ENCODE assay signal across 22 cellular contexts in genomic region chr7:45976485-45976856, GRCh38. TPM values are rescaled to one million over a fixed set of nuclear protein-coding genes. Genes with fewer than 3 reads are reported as not detected.
A peak's percentile ranks its signal among the peaks of the same experiment; 100 is the strongest.
DNase-seq lines count a peak whose midpoint lies in the region; ATAC-seq, FAIRE-seq and TF ChIP-seq lines count a peak whose summit lies in the region.
"Had no signal": no experiment of that assay in that cellular context is flagged by ENCODE, and none has a peak within 500 bp of the region (broad histone marks: within the 10 kb centered on the region; RNA-seq: fewer than 3 reads in every experiment).

No MANE protein-coding gene starts in this region.

- H3K27me3 ChIP-seq in Karpas-422 (ENCODE audit: low read length) = no peaks in the 10 kb centered on the region
- no peaks in the 10 kb centered on the region for H3K27me3 ChIP-seq in endodermal cell (ENCODE audit: control insufficient read depth, insufficient read depth, low read length, poor library complexity, severe bottlenecking)
- no peaks in the 10 kb centered on the region for H3K27me3 ChIP-seq in mammary epithelial cell (ENCODE audit: insufficient read depth, low read length)
- no peaks in the 10 kb centered on the region for H3K27me3 ChIP-seq in ascending aorta
- H3K27me3 ChIP-seq: BLaER1, Peyer's patch had no signal

- H3K9ac ChIP-seq in Karpas-422 (ENCODE audit: low read length) (no peak overlapping the region), endodermal cell (ENCODE audit: extremely low read depth, low read length, poor library complexity, severe bottlenecking) (no peak overlapping the region), mammary epithelial cell (ENCODE audit: insufficient read depth, low read length) (no peak overlapping the region), kidney (ENCODE audit: low read length in 2 of 2) (no peak overlapping the region)
- H3K9ac ChIP-seq: BLaER1, SK-N-SH had no signal

- no peak overlapping the region for H3K4me3 ChIP-seq in A549
- H3K4me3 ChIP-seq in Karpas-422 (ENCODE audit: low read length) = no peak overlapping the region
- no peak overlapping the region for H3K4me3 ChIP-seq in endodermal cell (ENCODE audit: low read length)
- H3K4me3 ChIP-seq in mammary epithelial cell (replicated peaks in 1 of 3; ENCODE audit: insufficient read depth in 1 of 3, low read depth in 2 of 3, low read length in 3 of 3) = no peak overlapping the region
- no peak overlapping the region for H3K4me3 ChIP-seq in ascending aorta
- H3K4me3 ChIP-seq in kidney (ENCODE audit: low read length in 2 of 2) = no peak overlapping the region
- H3K4me3 ChIP-seq: BLaER1, Peyer's patch had no signal

- H2AFZ ChIP-seq in Karpas-422 (ENCODE audit: low read length) = no peak overlapping the region
- H2AFZ ChIP-seq in mammary epithelial cell (ENCODE audit: low read depth, low read length) = no peak overlapping the region

- H3K36me3 ChIP-seq in Karpas-422 (ENCODE audit: insufficient read depth, low read length) (no peaks in the 10 kb centered on the region), endodermal cell (ENCODE audit: control insufficient read depth, insufficient read depth, low read length) (no peaks in the 10 kb centered on the region), mammary epithelial cell (ENCODE audit: insufficient read depth, low read length) (no peaks in the 10 kb centered on the region), ascending aorta (no peaks in the 10 kb centered on the region), kidney (ENCODE audit: control insufficient read depth in 1 of 2, insufficient read depth in 2 of 2, low read length in 2 of 2) (no peaks in the 10 kb centered on the region)
- H3K36me3 ChIP-seq: BLaER1, Peyer's patch had no signal

- POLR2A ChIA-PET in A549 (lab: Yijun Ruan, JAX) = no interaction called here

- H3K4me1 Mint-ChIP-seq in endodermal cell = peaks cover 16% of the 10 kb centered on the region
- H3K4me1 Mint-ChIP-seq in osteocyte (ENCODE audit: unreplicated experiment) = peaks cover 48% of the 10 kb centered on the region
- H3K4me1 Mint-ChIP-seq: IgD-negative memory B cell had no signal

- no TSS peak for BruUV-seq in mammary epithelial cell (replicated peaks; lab: Mats Ljungman, UMichigan)

- H3K4me1 ChIP-seq in A549 = peaks cover 70% of the 10 kb centered on the region
- no peaks in the 10 kb centered on the region for H3K4me1 ChIP-seq in Karpas-422 (ENCODE audit: low read length)
- H3K4me1 ChIP-seq in endodermal cell (ENCODE audit: control insufficient read depth, insufficient read depth, low read length) = peaks cover 9% of the 10 kb centered on the region
- H3K4me1 ChIP-seq in mammary epithelial cell (ENCODE audit: insufficient read depth, low read length) = peaks cover 25% of the 10 kb centered on the region
- H3K4me1 ChIP-seq in ascending aorta = peaks cover 10 to 26% of the 10 kb centered on the region in 2 donors
- peaks cover 8 to 10% of the 10 kb centered on the region in 2 donors for H3K4me1 ChIP-seq in kidney (ENCODE audit: control insufficient read depth in 1 of 2, insufficient read depth in 1 of 2, low read depth in 1 of 2, low read length in 2 of 2)
- H3K4me1 ChIP-seq: BLaER1 had no signal

- no peak for TF ChIP-seq CTCF in A549 (IDR thresholded peaks at IDR 0.05)
- no peak for TF ChIP-seq CTCF in endodermal cell (conservative IDR thresholded peaks at IDR 0.05)
- no peak for TF ChIP-seq CTCF in osteocyte (IDR thresholded peaks at IDR 0.05)
- TF ChIP-seq CTCF in mammary epithelial cell (conservative IDR thresholded peaks at IDR 0.05 in 1 of 2, IDR thresholded peaks at IDR 0.05 in 1 of 2; ENCODE audit: extremely low read depth in 1 of 2, insufficient read depth in 1 of 2, low read depth in 1 of 2, low read length in 2 of 2) = no peak
- no peak for TF ChIP-seq CTCF in ascending aorta (IDR thresholded peaks at IDR 0.05)
- no peak for TF ChIP-seq CTCF in kidney (IDR thresholded peaks at IDR 0.05; ENCODE audit: borderline replicate concordance, extremely low read depth, insufficient read depth)

- no peak for ATAC-seq in A549

- no peaks in the 10 kb centered on the region for H4K20me1 ChIP-seq in Karpas-422 (ENCODE audit: insufficient read depth, low read depth, low read length)
- H4K20me1 ChIP-seq in mammary epithelial cell (ENCODE audit: insufficient read depth, low read length) = no peaks in the 10 kb centered on the region
- H4K20me1 ChIP-seq: BLaER1 had no signal

- H3K9me3 ChIP-seq in A549 (peaks cover 31% of the 10 kb centered on the region), Karpas-422 (ENCODE audit: low read length) (no peaks in the 10 kb centered on the region), endodermal cell (ENCODE audit: control insufficient read depth, low read length) (no peaks in the 10 kb centered on the region), mammary epithelial cell (replicated peaks; ENCODE audit: insufficient read depth, low read length) (no peaks in the 10 kb centered on the region), ascending aorta (no peaks in the 10 kb centered on the region), kidney (ENCODE audit: control insufficient read depth in 1 of 2, low read length in 2 of 2) (no peaks in the 10 kb centered on the region)
- H3K9me3 ChIP-seq: BLaER1, Peyer's patch, SK-N-SH had no signal

- H3K27ac ChIP-seq in A549 (peak overlapping the region; percentile 97 to 98), Karpas-422 (ENCODE audit: low read length) (no peak overlapping the region), endodermal cell (ENCODE audit: low read depth, low read length) (no peak overlapping the region), mammary epithelial cell (ENCODE audit: insufficient read depth, low read depth, low read length) (no peak overlapping the region), ascending aorta (no peak overlapping the region), kidney (ENCODE audit: low read depth in 2 of 2, low read length in 2 of 2) (no peak overlapping the region)
- H3K27ac ChIP-seq: BLaER1, Peyer's patch had no signal

- intact Hi-C loops in mammary epithelial cell (cut with micrococcal nuclease) = loop anchor here (5.0 kb wide), 1 partner anchor 54 kb away; the partner anchor contains the start of gene IGFBP3
- intact Hi-C loops in ascending aorta (cut with DNase I) = loop anchor here (5.0 kb wide), 2 partner anchors 316 to 626 kb away; no protein-coding TSS in a partner anchor
- intact Hi-C loops in kidney (cut with DNase I) = no loop called here

- no peak overlapping the region for H3K27ac Mint-ChIP-seq in endodermal cell
- H3K27ac Mint-ChIP-seq in osteocyte (ENCODE audit: unreplicated experiment) = peak overlapping the region; percentile 5
- H3K27ac Mint-ChIP-seq: CD4-positive, CD25-positive, alpha-beta regulatory T cell; IgD-negative memory B cell had no signal

- H3K79me2 ChIP-seq in Karpas-422 (ENCODE audit: low read length) (no peaks in the 10 kb centered on the region), mammary epithelial cell (ENCODE audit: insufficient read depth, low read length) (no peaks in the 10 kb centered on the region)

- no peak for TF ChIP-seq POLR2A in A549 (IDR thresholded peaks at IDR 0.05; ENCODE audit: low read length)

- H3K4me2 ChIP-seq in A549 (no peak overlapping the region), Karpas-422 (ENCODE audit: low read depth, low read length, poor library complexity, severe bottlenecking) (no peak overlapping the region), mammary epithelial cell (ENCODE audit: insufficient read depth, low read depth, low read length) (no peak overlapping the region)
- H3K4me2 ChIP-seq: BLaER1, SK-N-SH had no signal

- in situ Hi-C loops in mammary epithelial cell (cut with MboI; ENCODE audit: low sequenced_read_pairs in 2 of 2) = no loop called here

- H3K27me3 Mint-ChIP-seq in endodermal cell (ENCODE audit: insufficient read depth) (peaks cover 2% of the 10 kb centered on the region), osteocyte (ENCODE audit: unreplicated experiment) (no peaks in the 10 kb centered on the region)
- H3K27me3 Mint-ChIP-seq: CD4-positive, CD25-positive, alpha-beta regulatory T cell; IgD-negative memory B cell had no signal

- no peaks in the 10 kb centered on the region for H3K36me3 Mint-ChIP-seq in endodermal cell (ENCODE audit: low read depth)
- no peaks in the 10 kb centered on the region for H3K36me3 Mint-ChIP-seq in osteocyte (ENCODE audit: unreplicated experiment)
- H3K36me3 Mint-ChIP-seq: CD4-positive, CD25-positive, alpha-beta regulatory T cell; IgD-negative memory B cell had no signal

- 86% methylated on average over 3 of the region's 3 CpGs for WGBS in A549 (ENCODE audit: missing lambda C conversion rate)
- 86 to 96% methylated on average over 3 of the region's 3 CpGs for WGBS in endodermal cell (ENCODE audit: insufficient coverage in 1 of 2, insufficient read length in 1 of 2), 2 experiments
- WGBS in mammary epithelial cell (ENCODE audit: low coverage, missing lambda C conversion rate) = 100% methylated on average over 3 of the region's 3 CpGs

- no peak for TF ChIP-seq EP300 in A549 (IDR thresholded peaks at IDR 0.05)

- FAIRE-seq in A549 (lab: Jason Lieb, UNC) = no peak
- no peak for FAIRE-seq in kidney (lab: Jason Lieb, UNC)
- FAIRE-seq: H1 had no signal

- dilution Hi-C loops in mammary epithelial cell (cut with HindIII; ENCODE audit: low sequenced_read_pairs) = no loop called here

- H3K9me3 Mint-ChIP-seq in endodermal cell = peaks cover 3% of the 10 kb centered on the region
- no peaks in the 10 kb centered on the region for H3K9me3 Mint-ChIP-seq in osteocyte (ENCODE audit: unreplicated experiment)

- DNase-seq in A549 (ENCODE audit: low read depth in 1 of 2, low spot score in 1 of 2) (no peak), Karpas-422 (peak; percentile 29), endodermal cell (peak; percentile 19), osteocyte (ENCODE audit: extremely low spot score, unreplicated experiment) (peak; percentile 32), mammary epithelial cell (no peak), ascending aorta (ENCODE audit: low spot score in 2 of 2) (no peak), kidney (no peak)
- DNase-seq: CD4-positive, CD25-positive, alpha-beta regulatory T cell; DMS53; HCEC 1CT; NCI-H1092; NCI-H1417 treated with DMSO at 0.1 percent for 48 hours; NCI-H1694 treated with DMSO at 0.1 percent for 48 hours; NCI-H2081; NCI-H2227 treated with DMSO at 0.1 percent for 48 hours; NCI-H526 treated with DMSO at 0.1 percent for 48 hours; Peyer's patch; SIG-M5; SK-N-SH had no signal

- CTCF ChIA-PET in A549 (lab: Yijun Ruan, JAX) = interaction anchor here (0.9 to 7.1 kb wide), 4 partner anchors 8 to 1203 kb away, joined by 3 to 57 read pairs (median 3); partner anchors contain the start of gene IGFBP3
- CTCF ChIA-PET in mammary epithelial cell (lab: Charles Lee; ENCODE audit: low non-redundant PET) = no interaction called here

- no peaks in the 10 kb centered on the region for H3K9me2 ChIP-seq in Karpas-422 (replicated peaks; ENCODE audit: insufficient read depth, low read length)
- H3K9me2 ChIP-seq: SK-N-SH had no signal

- H3K4me3 Mint-ChIP-seq in endodermal cell (no peak overlapping the region), osteocyte (ENCODE audit: unreplicated experiment) (no peak overlapping the region)
- H3K4me3 Mint-ChIP-seq: CD4-positive, CD25-positive, alpha-beta regulatory T cell had no signal

- no peak for TF ChIP-seq RAD21 in A549 (conservative IDR thresholded peaks at IDR 0.05 in 1 of 2, IDR thresholded peaks at IDR 0.05 in 1 of 2)

RNA-seq across cellular contexts. Expression of gene IGFBP3, which starts 55.4 kb away (rescaled TPM):
- polyA plus RNA-seq in A549 (2011; rRNA removed) (291 and 316 TPM in 2 replicates), A549 (2017; fragmentation: RNase III; extraction: RNeasy Plus Mini Kit Qiagen cat#74134 plus additional on column Dnase treatment) (153 to 187 TPM (median 159 TPM) in 3 replicates), mammary epithelial cell (7.6 TPM), kidney (ENCODE audit: insufficient read depth, low read depth, low replicate concordance) (50.5 TPM)
- polyA plus RNA-seq in A549 (2012; cell fraction: cytosol; rRNA removed) = 154 and 218 TPM in 2 replicates
- 290 and 454 TPM in 2 replicates for polyA plus RNA-seq in A549 (2012; cell fraction: nucleus; rRNA removed)
- 147 and 182 TPM in 2 replicates for polyA minus RNA-seq in A549 (2011; rRNA and poly(A)+ RNA removed)
- total RNA-seq in Karpas-422 (2014; rRNA removed; shearing (Covaris generic); ENCODE audit: low replicate concordance) = not detected in 2 replicates
- total RNA-seq in endodermal cell (10 to 100 TPM in 1 of 2 donors, 1 to 10 TPM in 1; 7.4 to 20.3 TPM), osteocyte (294 and 321 TPM in 2 replicates), mammary epithelial cell (1 to 10 TPM; 2.1 to 8.0 TPM), ascending aorta (763 TPM), kidney (193 TPM)
- polyA plus RNA-seq in endodermal cell (2013, experiment 1 of 2) = 19.3 TPM
- 13.4 TPM for polyA plus RNA-seq in endodermal cell (2013, experiment 2 of 2)
- polyA minus RNA-seq in mammary epithelial cell = not detected

Comparison
In these comparisons a context has a peak if more than half of its experiments do, and no peak if none do; other contexts are left out.
1. DNase-seq: peak in Karpas-422 (single experiment), endodermal cell (single experiment) and osteocyte (single experiment); none in A549 (0 of 2), mammary epithelial cell (single experiment), ascending aorta (0 of 2) and kidney (single experiment).
2. H3K27ac ChIP-seq: peak in A549 (2 of 2); none in Karpas-422 (single experiment), endodermal cell (single experiment), mammary epithelial cell (single experiment), ascending aorta (0 of 2) and kidney (0 of 2).